Comparison of ENCODE assay signal across 15 cellular contexts in the genomic region with DNA sequence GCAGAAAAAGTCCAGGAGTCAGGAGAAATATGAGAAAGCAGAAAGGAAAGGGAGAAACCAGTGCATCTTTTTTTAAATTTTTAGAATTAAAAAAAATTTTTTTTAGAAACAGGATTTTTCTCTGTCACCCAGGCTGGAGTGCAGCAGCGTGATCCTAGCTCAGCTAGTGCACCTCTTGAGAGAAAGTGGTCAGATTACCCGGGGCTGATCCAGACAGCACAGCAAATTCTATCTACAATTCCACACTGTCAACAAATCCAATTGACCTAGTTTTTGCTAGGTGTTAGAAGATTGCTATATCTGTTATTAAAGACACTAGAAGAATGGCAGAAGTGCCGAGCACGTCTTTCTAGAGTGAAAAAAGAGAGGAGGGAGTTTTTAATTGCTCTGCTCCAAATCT.
"Had no signal": no experiment of that assay in that cellular context is flagged by ENCODE, and none has a peak within 500 bp of the region (broad histone marks: within the 10 kb centered on the region; RNA-seq: fewer than 3 reads in every experiment).

No MANE protein-coding gene starts in this region.

- H3K36me3 ChIP-seq: ovary, right lobe of liver had no signal

- H3K27me3 Mint-ChIP-seq: activated CD4-positive, alpha-beta T cell treated with anti-CD3 and anti-CD28 coated beads, Interleukin-2, amount 10 ng/mL, durations not matched to agents 24 days and 14 days; activated CD8-positive, alpha-beta T cell treated with anti-CD3 and anti-CD28 coated beads for 36 hours; activated naive CD8-positive, alpha-beta T cell treated with anti-CD3 and anti-CD28 coated beads for 36 hours; activated T-helper 17 cell treated with anti-CD3 and anti-CD28 coated beads, Interleukin-2, amount 50 U/mL, for 72 hours; dendritic cell treated with granulocyte-macrophage colony-stimulating factor and Interleukin-4, amounts not matched to agents 40 ng/mL and 50 ng/mL, for 4 days had no signal

- H3K27ac ChIP-seq: ovary, right lobe of liver had no signal

- H3K9me3 ChIP-seq: ovary, right lobe of liver had no signal

- ATAC-seq: activated CD8-positive, alpha-beta T cell treated with anti-CD3 and anti-CD28 coated beads for 36 hours; activated T-helper 17 cell treated with anti-CD3 and anti-CD28 coated beads, Interleukin-2, amount 50 U/mL, for 72 hours; right lobe of liver; stimulated activated memory B cell treated with anti-CD40 and anti-IgM and Interleukin-4, amounts not matched to agents 10 μg/mL and 1 μg/mL and 100 μg/mL, for 72 hours had no signal

- H3K4me3 ChIP-seq: ovary, right lobe of liver had no signal

- DNase-seq: activated CD4-positive, alpha-beta T cell treated with anti-CD3 and anti-CD28 coated beads, Interleukin-2, amount 10 ng/mL, durations not matched to agents 24 days and 14 days; activated CD8-positive, alpha-beta T cell treated with anti-CD3 and anti-CD28 coated beads for 36 hours; activated naive CD4-positive, alpha-beta T cell; activated naive CD8-positive, alpha-beta T cell treated with anti-CD3 and anti-CD28 coated beads for 36 hours; activated T-cell treated with anti-CD3 and anti-CD28 coated beads, Interleukin-2, amount 50 U/mL, for 1 hour; amniotic stem cell; effector CD8-positive, alpha-beta T cell; hippocampal formation; ovary; right lobe of liver; stimulated activated CD4-positive, alpha-beta T cell treated with anti-CD3 and anti-CD28 coated beads, Interleukin-4, amount 100 ng/mL, for 4 hours had no signal

- H3K27me3 ChIP-seq: ovary, right lobe of liver had no signal

- H3K4me1 ChIP-seq: right lobe of liver had no signal

- H3K27ac Mint-ChIP-seq: activated CD4-positive, alpha-beta T cell treated with anti-CD3 and anti-CD28 coated beads, Interleukin-2, amount 10 ng/mL, durations not matched to agents 24 days and 14 days; activated CD8-positive, alpha-beta T cell treated with anti-CD3 and anti-CD28 coated beads for 36 hours; activated naive CD8-positive, alpha-beta T cell treated with anti-CD3 and anti-CD28 coated beads for 36 hours; activated T-helper 17 cell treated with anti-CD3 and anti-CD28 coated beads, Interleukin-2, amount 50 U/mL, for 72 hours; dendritic cell treated with granulocyte-macrophage colony-stimulating factor and Interleukin-4, amounts not matched to agents 40 ng/mL and 50 ng/mL, for 4 days; memory B cell had no signal

- H3K4me3 Mint-ChIP-seq: activated CD4-positive, alpha-beta T cell treated with anti-CD3 and anti-CD28 coated beads, Interleukin-2, amount 10 ng/mL, durations not matched to agents 24 days and 14 days; activated CD8-positive, alpha-beta T cell treated with anti-CD3 and anti-CD28 coated beads for 36 hours; activated naive CD8-positive, alpha-beta T cell treated with anti-CD3 and anti-CD28 coated beads for 36 hours; activated T-helper 17 cell treated with anti-CD3 and anti-CD28 coated beads, Interleukin-2, amount 50 U/mL, for 72 hours; dendritic cell treated with granulocyte-macrophage colony-stimulating factor and Interleukin-4, amounts not matched to agents 40 ng/mL and 50 ng/mL, for 4 days; memory B cell; stimulated activated memory B cell treated with anti-CD40 and anti-IgM and Interleukin-4, amounts not matched to agents 10 μg/mL and 1 μg/mL and 100 μg/mL, for 72 hours had no signal

- H3K9me3 Mint-ChIP-seq: activated T-helper 17 cell treated with anti-CD3 and anti-CD28 coated beads, Interleukin-2, amount 50 U/mL, for 72 hours; dendritic cell treated with granulocyte-macrophage colony-stimulating factor and Interleukin-4, amounts not matched to agents 40 ng/mL and 50 ng/mL, for 4 days; memory B cell; stimulated activated memory B cell treated with anti-CD40 and anti-IgM and Interleukin-4, amounts not matched to agents 10 μg/mL and 1 μg/mL and 100 μg/mL, for 72 hours had no signal
